ENCODE assay signal across 1 cellular context in the genomic region with DNA sequence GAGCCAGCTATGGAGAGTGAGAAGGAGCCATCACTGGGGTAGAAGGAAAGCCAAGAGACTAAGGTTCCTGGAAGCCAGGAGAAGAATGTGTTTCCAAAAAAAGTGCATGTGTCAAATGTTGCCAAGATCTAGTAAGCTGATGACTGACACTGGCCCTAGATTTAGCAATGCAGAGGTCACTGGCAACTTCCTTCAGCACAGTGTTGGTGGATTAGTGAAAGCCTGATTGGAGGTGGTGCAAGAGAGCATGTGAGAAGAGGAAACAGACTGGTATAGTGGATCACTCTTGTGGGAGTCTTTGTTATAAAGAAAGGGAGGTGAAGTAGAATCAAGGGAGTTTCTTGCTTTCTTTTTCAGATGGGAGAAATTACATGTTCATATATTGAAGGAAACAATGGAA.
TF ChIP-seq lines count a peak whose summit lies in the region.

No MANE protein-coding gene starts in this region.

TF ChIP-seq in GM23338, 12 proteins besides CTCF, POLR2A, EP300 and RAD21 (continued from another document):
- TF ChIP-seq, protein P1, sequence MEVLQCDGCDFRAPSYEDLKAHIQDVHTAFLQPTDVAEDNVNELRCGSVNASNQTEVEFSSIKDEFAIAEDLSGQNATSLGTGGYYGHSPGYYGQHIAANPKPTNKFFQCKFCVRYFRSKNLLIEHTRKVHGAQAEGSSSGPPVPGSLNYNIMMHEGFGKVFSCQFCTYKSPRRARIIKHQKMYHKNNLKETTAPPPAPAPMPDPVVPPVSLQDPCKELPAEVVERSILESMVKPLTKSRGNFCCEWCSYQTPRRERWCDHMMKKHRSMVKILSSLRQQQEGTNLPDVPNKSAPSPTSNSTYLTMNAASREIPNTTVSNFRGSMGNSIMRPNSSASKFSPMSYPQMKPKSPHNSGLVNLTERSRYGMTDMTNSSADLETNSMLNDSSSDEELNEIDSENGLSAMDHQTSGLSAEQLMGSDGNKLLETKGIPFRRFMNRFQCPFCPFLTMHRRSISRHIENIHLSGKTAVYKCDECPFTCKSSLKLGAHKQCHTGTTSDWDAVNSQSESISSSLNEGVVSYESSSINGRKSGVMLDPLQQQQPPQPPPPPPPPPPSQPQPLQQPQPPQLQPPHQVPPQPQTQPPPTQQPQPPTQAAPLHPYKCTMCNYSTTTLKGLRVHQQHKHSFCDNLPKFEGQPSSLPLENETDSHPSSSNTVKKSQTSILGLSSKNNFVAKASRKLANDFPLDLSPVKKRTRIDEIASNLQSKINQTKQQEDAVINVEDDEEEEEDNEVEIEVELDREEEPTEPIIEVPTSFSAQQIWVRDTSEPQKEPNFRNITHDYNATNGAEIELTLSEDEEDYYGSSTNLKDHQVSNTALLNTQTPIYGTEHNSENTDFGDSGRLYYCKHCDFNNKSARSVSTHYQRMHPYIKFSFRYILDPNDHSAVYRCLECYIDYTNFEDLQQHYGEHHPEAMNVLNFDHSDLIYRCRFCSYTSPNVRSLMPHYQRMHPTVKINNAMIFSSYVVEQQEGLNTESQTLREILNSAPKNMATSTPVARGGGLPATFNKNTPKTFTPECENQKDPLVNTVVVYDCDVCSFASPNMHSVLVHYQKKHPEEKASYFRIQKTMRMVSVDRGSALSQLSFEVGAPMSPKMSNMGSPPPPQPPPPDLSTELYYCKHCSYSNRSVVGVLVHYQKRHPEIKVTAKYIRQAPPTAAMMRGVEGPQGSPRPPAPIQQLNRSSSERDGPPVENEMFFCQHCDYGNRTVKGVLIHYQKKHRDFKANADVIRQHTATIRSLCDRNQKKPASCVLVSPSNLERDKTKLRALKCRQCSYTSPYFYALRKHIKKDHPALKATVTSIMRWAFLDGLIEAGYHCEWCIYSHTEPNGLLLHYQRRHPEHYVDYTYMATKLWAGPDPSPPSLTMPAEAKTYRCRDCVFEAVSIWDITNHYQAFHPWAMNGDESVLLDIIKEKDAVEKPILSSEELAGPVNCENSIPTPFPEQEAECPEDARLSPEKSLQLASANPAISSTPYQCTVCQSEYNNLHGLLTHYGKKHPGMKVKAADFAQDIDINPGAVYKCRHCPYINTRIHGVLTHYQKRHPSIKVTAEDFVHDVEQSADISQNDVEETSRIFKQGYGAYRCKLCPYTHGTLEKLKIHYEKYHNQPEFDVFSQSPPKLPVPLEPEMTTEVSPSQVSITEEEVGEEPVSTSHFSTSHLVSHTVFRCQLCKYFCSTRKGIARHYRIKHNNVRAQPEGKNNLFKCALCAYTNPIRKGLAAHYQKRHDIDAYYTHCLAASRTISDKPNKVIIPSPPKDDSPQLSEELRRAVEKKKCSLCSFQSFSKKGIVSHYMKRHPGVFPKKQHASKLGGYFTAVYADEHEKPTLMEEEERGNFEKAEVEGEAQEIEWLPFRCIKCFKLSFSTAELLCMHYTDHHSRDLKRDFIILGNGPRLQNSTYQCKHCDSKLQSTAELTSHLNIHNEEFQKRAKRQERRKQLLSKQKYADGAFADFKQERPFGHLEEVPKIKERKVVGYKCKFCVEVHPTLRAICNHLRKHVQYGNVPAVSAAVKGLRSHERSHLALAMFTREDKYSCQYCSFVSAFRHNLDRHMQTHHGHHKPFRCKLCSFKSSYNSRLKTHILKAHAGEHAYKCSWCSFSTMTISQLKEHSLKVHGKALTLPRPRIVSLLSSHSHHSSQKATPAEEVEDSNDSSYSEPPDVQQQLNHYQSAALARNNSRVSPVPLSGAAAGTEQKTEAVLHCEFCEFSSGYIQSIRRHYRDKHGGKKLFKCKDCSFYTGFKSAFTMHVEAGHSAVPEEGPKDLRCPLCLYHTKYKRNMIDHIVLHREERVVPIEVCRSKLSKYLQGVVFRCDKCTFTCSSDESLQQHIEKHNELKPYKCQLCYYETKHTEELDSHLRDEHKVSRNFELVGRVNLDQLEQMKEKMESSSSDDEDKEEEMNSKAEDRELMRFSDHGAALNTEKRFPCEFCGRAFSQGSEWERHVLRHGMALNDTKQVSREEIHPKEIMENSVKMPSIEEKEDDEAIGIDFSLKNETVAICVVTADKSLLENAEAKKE (CRISPR knock-in tag; IDR thresholded peaks at IDR 0.05): no peak
- TF ChIP-seq, protein P2, sequence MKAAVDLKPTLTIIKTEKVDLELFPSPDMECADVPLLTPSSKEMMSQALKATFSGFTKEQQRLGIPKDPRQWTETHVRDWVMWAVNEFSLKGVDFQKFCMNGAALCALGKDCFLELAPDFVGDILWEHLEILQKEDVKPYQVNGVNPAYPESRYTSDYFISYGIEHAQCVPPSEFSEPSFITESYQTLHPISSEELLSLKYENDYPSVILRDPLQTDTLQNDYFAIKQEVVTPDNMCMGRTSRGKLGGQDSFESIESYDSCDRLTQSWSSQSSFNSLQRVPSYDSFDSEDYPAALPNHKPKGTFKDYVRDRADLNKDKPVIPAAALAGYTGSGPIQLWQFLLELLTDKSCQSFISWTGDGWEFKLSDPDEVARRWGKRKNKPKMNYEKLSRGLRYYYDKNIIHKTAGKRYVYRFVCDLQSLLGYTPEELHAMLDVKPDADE (IDR thresholded peaks at IDR 0.05): no peak
- TF ChIP-seq, protein P3, sequence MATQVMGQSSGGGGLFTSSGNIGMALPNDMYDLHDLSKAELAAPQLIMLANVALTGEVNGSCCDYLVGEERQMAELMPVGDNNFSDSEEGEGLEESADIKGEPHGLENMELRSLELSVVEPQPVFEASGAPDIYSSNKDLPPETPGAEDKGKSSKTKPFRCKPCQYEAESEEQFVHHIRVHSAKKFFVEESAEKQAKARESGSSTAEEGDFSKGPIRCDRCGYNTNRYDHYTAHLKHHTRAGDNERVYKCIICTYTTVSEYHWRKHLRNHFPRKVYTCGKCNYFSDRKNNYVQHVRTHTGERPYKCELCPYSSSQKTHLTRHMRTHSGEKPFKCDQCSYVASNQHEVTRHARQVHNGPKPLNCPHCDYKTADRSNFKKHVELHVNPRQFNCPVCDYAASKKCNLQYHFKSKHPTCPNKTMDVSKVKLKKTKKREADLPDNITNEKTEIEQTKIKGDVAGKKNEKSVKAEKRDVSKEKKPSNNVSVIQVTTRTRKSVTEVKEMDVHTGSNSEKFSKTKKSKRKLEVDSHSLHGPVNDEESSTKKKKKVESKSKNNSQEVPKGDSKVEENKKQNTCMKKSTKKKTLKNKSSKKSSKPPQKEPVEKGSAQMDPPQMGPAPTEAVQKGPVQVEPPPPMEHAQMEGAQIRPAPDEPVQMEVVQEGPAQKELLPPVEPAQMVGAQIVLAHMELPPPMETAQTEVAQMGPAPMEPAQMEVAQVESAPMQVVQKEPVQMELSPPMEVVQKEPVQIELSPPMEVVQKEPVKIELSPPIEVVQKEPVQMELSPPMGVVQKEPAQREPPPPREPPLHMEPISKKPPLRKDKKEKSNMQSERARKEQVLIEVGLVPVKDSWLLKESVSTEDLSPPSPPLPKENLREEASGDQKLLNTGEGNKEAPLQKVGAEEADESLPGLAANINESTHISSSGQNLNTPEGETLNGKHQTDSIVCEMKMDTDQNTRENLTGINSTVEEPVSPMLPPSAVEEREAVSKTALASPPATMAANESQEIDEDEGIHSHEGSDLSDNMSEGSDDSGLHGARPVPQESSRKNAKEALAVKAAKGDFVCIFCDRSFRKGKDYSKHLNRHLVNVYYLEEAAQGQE (IDR thresholded peaks at IDR 0.05; ENCODE audit: unreplicated experiment): no peak
- TF ChIP-seq POLR2AphosphoS5 (IDR thresholded peaks at IDR 0.05; ENCODE audit: low read depth): no peak
- no peak for TF ChIP-seq ZNF331 (CRISPR knock-in tag; IDR thresholded peaks at IDR 0.05; ENCODE audit: low read depth)
- TF ChIP-seq ZNF114 (CRISPR knock-in tag; IDR thresholded peaks at IDR 0.05): no peak
- no peak for TF ChIP-seq CREB1 (CRISPR knock-in tag; IDR thresholded peaks at IDR 0.05; ENCODE audit: low read depth)
- TF ChIP-seq STAT1 (IDR thresholded peaks at IDR 0.05; ENCODE audit: unreplicated experiment): no peak
